Comparison of ENCODE assay signal across 9 cellular contexts in the genomic region with DNA sequence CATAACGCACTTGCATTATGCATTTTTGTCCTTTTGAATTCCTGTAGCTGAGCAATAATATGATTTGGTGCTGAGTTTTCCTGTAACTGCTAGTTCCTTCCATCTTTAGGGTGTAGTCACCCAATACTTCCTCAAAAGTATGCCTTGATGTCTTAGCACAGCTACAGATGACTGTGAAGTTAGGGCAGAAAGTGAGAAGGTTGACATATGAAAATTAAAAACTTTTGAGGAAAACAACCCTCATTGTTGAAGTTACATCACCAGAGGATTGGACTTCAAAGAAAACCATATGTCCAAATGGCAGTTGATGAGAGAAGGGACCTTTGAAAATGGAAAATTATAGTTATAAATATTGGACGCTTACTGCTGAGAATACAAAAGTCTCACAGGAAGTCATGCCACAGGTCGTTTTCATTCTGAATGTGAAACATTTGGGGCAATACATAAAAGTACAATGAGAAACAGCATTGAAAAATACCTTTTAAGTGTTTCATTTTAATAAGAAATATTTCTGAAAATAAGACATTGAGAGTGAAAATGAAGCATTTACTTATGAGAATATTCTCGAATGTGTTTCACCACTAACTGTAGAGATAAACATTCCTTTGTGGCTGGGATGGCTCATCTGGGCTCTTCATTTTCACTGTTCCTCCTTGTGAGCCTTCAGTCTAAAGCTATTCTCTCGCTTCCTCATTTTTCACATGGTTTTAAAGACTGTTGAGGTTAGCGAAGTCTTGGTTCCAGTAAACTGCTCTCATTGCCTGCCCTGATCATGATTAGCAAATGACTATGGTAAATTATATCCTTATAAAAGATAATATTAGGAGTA.
DNase-seq lines count a peak whose midpoint lies in the region; ATAC-seq and TF ChIP-seq lines count a peak whose summit lies in the region.
"Had no signal": no experiment of that assay in that cellular context is flagged by ENCODE, and none has a peak within 500 bp of the region (broad histone marks: within the 10 kb centered on the region; RNA-seq: fewer than 3 reads in every experiment).

No MANE protein-coding gene starts in this region.

- no peak overlapping the region for H3K14ac ChIP-seq in H9 (ENCODE audit: insufficient read depth, low read length)

- no peaks in the 10 kb centered on the region for H3K79me1 ChIP-seq in H9 (ENCODE audit: insufficient read depth, low read depth, low read length, poor library complexity, severe bottlenecking)

- H3T11ph ChIP-seq in H9 (ENCODE audit: low read length): no peak overlapping the region

- H3K79me2 ChIP-seq in H9 (ENCODE audit: insufficient read depth, low read length) (no peaks in the 10 kb centered on the region), Karpas-422 (ENCODE audit: low read length) (no peaks in the 10 kb centered on the region)

- H3K27ac Mint-ChIP-seq in H9: no peak overlapping the region
- H3K27ac Mint-ChIP-seq: nephron had no signal

- no peak overlapping the region for H2BK5ac ChIP-seq in H9 (ENCODE audit: insufficient read length, low read length)

- no peak overlapping the region for H3K4ac ChIP-seq in H9 (ENCODE audit: low read depth, low read length)

- H3K9ac ChIP-seq in H9 (ENCODE audit: extremely low read depth, insufficient read length, low read length) (no peak overlapping the region), Karpas-422 (ENCODE audit: low read length) (no peak overlapping the region)

- H2AK5ac ChIP-seq in H9 (ENCODE audit: insufficient read length, low read length): no peak overlapping the region

- H3K56ac ChIP-seq in H9 (ENCODE audit: insufficient read length, low read depth, low read length): no peak overlapping the region

- TF ChIP-seq POLR2A in transverse colon (IDR thresholded peaks at IDR 0.05): no peak

- no peaks in the 10 kb centered on the region for H3K23me2 ChIP-seq in H9 (ENCODE audit: insufficient read length, low read depth, low read length, poor library complexity, severe bottlenecking)

- intact Hi-C loops in transverse colon (cut with DNase I; ENCODE audit: low total_unique reads): no loop called here

- H3K9me2 ChIP-seq in Karpas-422 (replicated peaks; ENCODE audit: insufficient read depth, low read length): no peaks in the 10 kb centered on the region

- H2AFZ ChIP-seq in H9 (ENCODE audit: low read length): no peak overlapping the region
- no peak overlapping the region for H2AFZ ChIP-seq in Karpas-422 (ENCODE audit: low read length)

- H2BK12ac ChIP-seq in H9 (ENCODE audit: insufficient read length, low read depth, low read length): no peak overlapping the region

- no peaks in the 10 kb centered on the region for H3K27me3 Mint-ChIP-seq in H9 (ENCODE audit: low read depth)

- no peak overlapping the region for H3K23ac ChIP-seq in H9 (ENCODE audit: insufficient read length, low read depth, low read length)

- no peaks in the 10 kb centered on the region for H4K20me1 ChIP-seq in H9 (ENCODE audit: control insufficient read depth, insufficient read depth, insufficient read length)
- H4K20me1 ChIP-seq in Karpas-422 (ENCODE audit: insufficient read depth, low read depth, low read length): no peaks in the 10 kb centered on the region

- ATAC-seq in GM18870 (IDR thresholded peaks at IDR 0.05; ENCODE audit: unreplicated experiment): peak; percentile 79

- WGBS in H9 (ENCODE audit: extremely low coverage, insufficient read length, low lambda C conversion rate): no CpG with 5 or more reads among the region's 6 CpGs
- WGBS in transverse colon (ENCODE audit: low coverage in 1 of 2), 2 donors: 61 to 62% methylated on average over 6 of the region's 6 CpGs

- H3K9me3 Mint-ChIP-seq in H9: no peaks in the 10 kb centered on the region
- H3K9me3 Mint-ChIP-seq: nephron had no signal

- no peak overlapping the region for H3K4me3 Mint-ChIP-seq in H9
- H3K4me3 Mint-ChIP-seq: nephron had no signal

- no peak overlapping the region for H3K18ac ChIP-seq in H9 (ENCODE audit: insufficient read length, low read depth, low read length)

- no peak overlapping the region for H2BK120ac ChIP-seq in H9 (ENCODE audit: low read depth, low read length, poor library complexity, severe bottlenecking)

- no peak overlapping the region for H3K4me2 ChIP-seq in H9 (ENCODE audit: insufficient read depth, insufficient read length, low read length)
- H3K4me2 ChIP-seq in Karpas-422 (ENCODE audit: low read depth, low read length, poor library complexity, severe bottlenecking): no peak overlapping the region

- H4K91ac ChIP-seq in H9 (ENCODE audit: insufficient read length, low read depth, low read length): no peak overlapping the region

- H3K36me3 Mint-ChIP-seq in H9 (ENCODE audit: insufficient read depth in 1 of 3, low read depth in 3 of 3): no peaks in the 10 kb centered on the region

- TF ChIP-seq EP300 in transverse colon (IDR thresholded peaks at IDR 0.05; ENCODE audit: low read depth): no peak

- H4K8ac ChIP-seq in H9 (replicated peaks; ENCODE audit: insufficient read length, low read depth, low read length): no peak overlapping the region

- no peak overlapping the region for H2BK20ac ChIP-seq in H9 (ENCODE audit: low read depth, low read length, poor library complexity, severe bottlenecking)

- no peak for DNase-seq in H9
- peak; percentile 48 for DNase-seq in Karpas-422
- peak; percentile 64 for DNase-seq in medulla oblongata (ENCODE audit: extremely low spot score)
- DNase-seq in kidney tubule cell (ENCODE audit: low spot score): no peak
- DNase-seq in nucleus accumbens (lab: John Stamatoyannopoulos, UW): no peak
- no peak for DNase-seq in transverse colon
- DNase-seq in T1000 (lab: John Stamatoyannopoulos, UW): no peak

- H2BK15ac ChIP-seq in H9 (ENCODE audit: low read depth, low read length): no peak overlapping the region

- H3K36me3 ChIP-seq in Karpas-422 (ENCODE audit: insufficient read depth, low read length) (no peaks in the 10 kb centered on the region), transverse colon (no peaks in the 10 kb centered on the region)

- H4K5ac ChIP-seq in H9 (ENCODE audit: insufficient read length, low read depth, low read length): peak overlapping the region; percentile 81

- H3K27me3 ChIP-seq in H9 (ENCODE audit: insufficient read depth, low read length) (no peaks in the 10 kb centered on the region), Karpas-422 (ENCODE audit: low read length) (no peaks in the 10 kb centered on the region), transverse colon (no peaks in the 10 kb centered on the region)

- H3K4me1 Mint-ChIP-seq in H9: peaks cover 6 to 7% of the 10 kb centered on the region in 2 experiments; a peak in 2 of 4 replicates
- H3K4me1 Mint-ChIP-seq: nephron had no signal

- H3K27ac ChIP-seq in H9 (ENCODE audit: insufficient read length, low read depth, low read length) (no peak overlapping the region), Karpas-422 (ENCODE audit: low read length) (no peak overlapping the region), transverse colon (peak overlapping the region in 1 of 4 donors; percentile 3)

- TF ChIP-seq CTCF in H9 (conservative IDR thresholded peaks at IDR 0.05) (no peak), transverse colon (IDR thresholded peaks at IDR 0.05) (no peak)

- in situ Hi-C loops in transverse colon (cut with MboI; ENCODE audit: low pct_ligation_motif_present in 1 of 4, low pct_unique_long_range_greater_than_20kb in 1 of 4, low sequenced_read_pairs in 3 of 4): no loop called here

- H3K4me3 ChIP-seq in Karpas-422 (ENCODE audit: low read length) (no peak overlapping the region), transverse colon (no peak overlapping the region)

- H3K9me3 ChIP-seq in H9 (ENCODE audit: control insufficient read depth, low read depth, low read length): no peaks in the 10 kb centered on the region
- H3K9me3 ChIP-seq in Karpas-422 (ENCODE audit: low read length): no peaks in the 10 kb centered on the region
- no peaks in the 10 kb centered on the region for H3K9me3 ChIP-seq in transverse colon

- H3K4me1 ChIP-seq in H9 (ENCODE audit: insufficient read depth, low read length) (no peaks in the 10 kb centered on the region), Karpas-422 (ENCODE audit: low read length) (0 out of 2 replicates have a peak, but pooled peaks cover 3% of the 10 kb centered on the region), transverse colon (no peaks in the 10 kb centered on the region)

Comparison
In these comparisons a context has a peak if more than half of its experiments do, and no peak if none do; other contexts are left out.
1. DNase-seq: peak in Karpas-422 (single experiment) and medulla oblongata (single experiment); none in H9 (single experiment), kidney tubule cell (single experiment), nucleus accumbens (0 of 56), transverse colon (single experiment) and T1000 (single experiment).